16 cellular contexts compared by ENCODE assay signal in genomic region chr16:2280461-2280860, GRCh38. TPM values are rescaled to one million over a fixed set of nuclear protein-coding genes. Genes with fewer than 3 reads are reported as not detected.
DNase-seq lines count a peak whose midpoint lies in the region; ATAC-seq and TF ChIP-seq lines count a peak whose summit lies in the region.
"Had no signal": no experiment of that assay in that cellular context is flagged by ENCODE, and none has a peak within 500 bp of the region (broad histone marks: within the 10 kb centered on the region; RNA-seq: fewer than 3 reads in every experiment).

No MANE protein-coding gene starts in this region.

- H3K4me3 ChIP-seq in H7 (ENCODE audit: insufficient read depth, low read depth, low read length) (no peak overlapping the region), osteoblast (ENCODE audit: insufficient read depth, low read length) (no peak overlapping the region)
- H3K4me3 ChIP-seq: BLaER1 treated with 17β-estradiol and CSF1 and Interleukin-3, amounts not matched to agents 10 nM and 100 nM; GM12878; GM23338 had no signal

- ATAC-seq in GM18907 (IDR thresholded peaks at IDR 0.05; ENCODE audit: unreplicated experiment) (no peak), GM18502 (IDR thresholded peaks at IDR 0.05; ENCODE audit: poor library complexity, unreplicated experiment) (no peak)
- ATAC-seq: CD8-positive, alpha-beta T cell; GM12878; HCT116 had no signal

- TF ChIP-seq CTCF in osteoblast (IDR thresholded peaks at IDR 0.05; ENCODE audit: extremely low read depth, low read depth, low read length), result no peak

- H3K79me2 ChIP-seq in osteoblast (ENCODE audit: insufficient read depth, low read length), result no peaks in the 10 kb centered on the region

- no peaks in the 10 kb centered on the region for H3K36me3 ChIP-seq in H7 (replicated peaks; ENCODE audit: control insufficient read depth, insufficient read depth, low read length)
- no peaks in the 10 kb centered on the region for H3K36me3 ChIP-seq in osteoblast (ENCODE audit: insufficient read depth, low read length)

- H3K4me2 ChIP-seq in osteoblast (ENCODE audit: insufficient read depth, low read length), result no peak overlapping the region
- H3K4me2 ChIP-seq: BLaER1 treated with 17β-estradiol and CSF1 and Interleukin-3, amounts not matched to agents 10 nM and 100 nM; GM23338 had no signal

- no peaks in the 10 kb centered on the region for H3K4me1 ChIP-seq in osteoblast (ENCODE audit: insufficient read depth, low read length)

- no peaks in the 10 kb centered on the region for H3K9me3 ChIP-seq in osteoblast (ENCODE audit: low read depth, low read length)
- H3K9me3 ChIP-seq: BLaER1 treated with 17β-estradiol and CSF1 and Interleukin-3, amounts not matched to agents 10 nM and 100 nM had no signal

- DNase-seq in H7, result peak; percentile 53
- DNase-seq in epidermal melanocyte (ENCODE audit: insufficient read length, low spot score), result peak; percentile 7
- DNase-seq in osteoblast (ENCODE audit: insufficient read length, low spot score, missing footprints), result peak; percentile 65
- DNase-seq: Calu3; CD8-positive, alpha-beta T cell; DMS53; DND-41; EL; HFFc6 had no signal

- H2AFZ ChIP-seq in osteoblast (ENCODE audit: low read length), result no peak overlapping the region
- H2AFZ ChIP-seq: GM23338 had no signal

- H3K27me3 ChIP-seq in H7 (ENCODE audit: control insufficient read depth, insufficient read depth, low read length) (no peaks in the 10 kb centered on the region), osteoblast (ENCODE audit: insufficient read depth, low read length) (peaks cover 39% of the 10 kb centered on the region)
- H3K27me3 ChIP-seq: BLaER1 treated with 17β-estradiol and CSF1 and Interleukin-3, amounts not matched to agents 10 nM and 100 nM had no signal

- H4K20me1 ChIP-seq in osteoblast (ENCODE audit: insufficient read depth, low read length), result no peaks in the 10 kb centered on the region

- peak overlapping the region; percentile 17 for H3K27ac ChIP-seq in angular gyrus (ENCODE audit: low read depth, low read length)
- no peak overlapping the region for H3K27ac ChIP-seq in osteoblast (ENCODE audit: low read depth, low read length)
- H3K27ac ChIP-seq: BLaER1 treated with 17β-estradiol and CSF1 and Interleukin-3, amounts not matched to agents 10 nM and 100 nM had no signal

RNA-seq across cellular contexts. Expression of gene RNPS1, which starts 12.5 kb away (rescaled TPM):
- 282 and 306 TPM in 2 replicates for total RNA-seq in H7 (2014; rRNA removed; shearing (Covaris generic))
- total RNA-seq in osteoblast, result 64.2 and 81.1 TPM in 2 replicates

RNA-seq across cellular contexts. Expression of gene ECI1, which starts 29.1 kb away (rescaled TPM):
- 115 and 122 TPM in 2 replicates for total RNA-seq in H7 (2014; rRNA removed; shearing (Covaris generic))
- 42.3 and 44.5 TPM in 2 replicates for total RNA-seq in osteoblast

RNA-seq across cellular contexts. Expression of gene DNASE1L2, which starts 44.2 kb away (rescaled TPM):
- 0.48 and 0.69 TPM in 2 replicates for total RNA-seq in H7 (2014; rRNA removed; shearing (Covaris generic))
- total RNA-seq in osteoblast, result 0.72 and 0.88 TPM in 2 replicates
- total RNA-seq: GM23338 had no signal

RNA-seq across cellular contexts. Expression of gene E4F1, which starts 57.1 kb away (rescaled TPM):
- 33.4 and 36.8 TPM in 2 replicates for total RNA-seq in H7 (2014; rRNA removed; shearing (Covaris generic))
- 30.9 and 31.5 TPM in 2 replicates for total RNA-seq in osteoblast

Comparison
In these comparisons a context has a peak if more than half of its experiments do, and no peak if none do; other contexts are left out.
1. DNase-seq: peak in every context shown above with its lines; median percentile 65 in osteoblast; 53 in H7; 7 in epidermal melanocyte.